14 cellular contexts compared by ENCODE assay signal in the genomic region with DNA sequence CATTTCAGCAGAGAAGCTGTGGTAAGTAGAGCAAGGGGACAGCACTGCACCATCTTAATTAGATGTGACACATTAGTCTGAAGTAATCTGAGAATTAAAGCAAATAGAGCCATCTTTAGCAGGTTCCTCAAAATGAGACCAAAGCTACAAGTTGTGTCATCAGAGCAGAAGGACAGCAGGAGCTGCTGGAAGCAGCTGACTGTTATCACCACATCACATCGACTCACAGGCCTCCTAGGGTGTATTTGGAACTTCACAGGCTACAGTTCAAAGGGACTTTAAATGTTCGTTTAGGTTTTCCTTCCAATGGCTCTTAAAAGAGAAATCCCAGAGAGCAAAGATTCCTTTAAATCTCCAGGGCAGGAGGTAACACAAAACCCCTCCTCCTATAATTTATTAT.
DNase-seq lines count a peak whose midpoint lies in the region; ATAC-seq and TF ChIP-seq lines count a peak whose summit lies in the region.
"Had no signal": no experiment of that assay in that cellular context is flagged by ENCODE, and none has a peak within 500 bp of the region (broad histone marks: within the 10 kb centered on the region; RNA-seq: fewer than 3 reads in every experiment).

No MANE protein-coding gene starts in this region.

- H3K23ac ChIP-seq in neuronal stem cell (ENCODE audit: low read depth, low read length, poor library complexity): no peak overlapping the region

- no peak for TF ChIP-seq CTCF in HEK293 (tag by site-specific recombination; IDR thresholded peaks at IDR 0.05)
- peak; percentile 1 for TF ChIP-seq CTCF in cardiac fibroblast (IDR thresholded peaks at IDR 0.05; ENCODE audit: low read depth, low read length)

- no peaks in the 10 kb centered on the region for H3K9me3 ChIP-seq in HEK293 (ENCODE audit: control insufficient read depth, insufficient read depth, low read depth, low read length)
- peaks cover 0 to 1% of the 10 kb centered on the region in 2 donors for H3K9me3 ChIP-seq in neuronal stem cell (replicated peaks in 1 of 2; ENCODE audit: control insufficient read depth in 2 of 2, insufficient read depth in 1 of 2, low read depth in 1 of 2, low read length in 2 of 2)
- H3K9me3 ChIP-seq: spleen had no signal

- H3K36me3 ChIP-seq in HEK293 (ENCODE audit: control insufficient read depth in 2 of 2, insufficient read depth in 1 of 2, low read length in 2 of 2) (no peaks in the 10 kb centered on the region), neuronal stem cell (replicated peaks in 1 of 2; ENCODE audit: control insufficient read depth in 2 of 2, insufficient read depth in 2 of 2, low read length in 2 of 2) (no peaks in the 10 kb centered on the region)
- H3K36me3 ChIP-seq: spleen had no signal

- CTCF ChIA-PET in HEK293 (lab: Yijun Ruan, JAX): interaction anchor here (0.8 to 2.6 kb wide), 9 partner anchors 9 to 479 kb away, joined by 3 to 11 read pairs (median 6); a partner anchor contains a TSS

- no peak overlapping the region for H2BK12ac ChIP-seq in neuronal stem cell (ENCODE audit: low read length)

- peaks cover 3% of the 10 kb centered on the region for H3K4me1 ChIP-seq in HEK293 (ENCODE audit: control insufficient read depth, insufficient read depth, low read length)
- H3K4me1 ChIP-seq in neuronal stem cell (ENCODE audit: control insufficient read depth in 2 of 2, insufficient read depth in 1 of 2, low read depth in 1 of 2, low read length in 2 of 2): no peaks in the 10 kb centered on the region
- H3K4me1 ChIP-seq: spleen had no signal

- H3K18ac ChIP-seq in neuronal stem cell (ENCODE audit: low read length): no peak overlapping the region

- no CpG with 5 or more reads among the region's 2 CpGs for WGBS in neuronal stem cell (ENCODE audit: extremely low coverage in 2 of 2, insufficient read length in 2 of 2, insufficient replicate concordance in 1 of 2), 2 donors

- H3K9ac ChIP-seq in neuronal stem cell (ENCODE audit: low read depth, low read length, poor library complexity): no peak overlapping the region

- POLR2A ChIA-PET in HEK293 (lab: Yijun Ruan, JAX): no interaction called here

- no peak overlapping the region for H2BK15ac ChIP-seq in neuronal stem cell (ENCODE audit: low read length)

- H3K14ac ChIP-seq in neuronal stem cell (ENCODE audit: low read length): no peak overlapping the region

- H3K4ac ChIP-seq in neuronal stem cell (ENCODE audit: low read length): no peak overlapping the region

- H4K8ac ChIP-seq in neuronal stem cell (ENCODE audit: low read depth, low read length): no peak overlapping the region

- no peak overlapping the region for H2BK120ac ChIP-seq in neuronal stem cell (ENCODE audit: low read depth, low read length)

- H3K4me3 ChIP-seq in HEK293 (ENCODE audit: low read depth, low read length): no peak overlapping the region
- H3K4me3 ChIP-seq in cardiac fibroblast (replicated peaks in 1 of 2; ENCODE audit: low read depth in 2 of 2, low read length in 2 of 2): no peak overlapping the region
- no peak overlapping the region for H3K4me3 ChIP-seq in neuronal stem cell (ENCODE audit: low read length in 2 of 2)
- H3K4me3 ChIP-seq: SK-N-MC, spleen had no signal

- DNase-seq in NOMO-1 (lab: John Stamatoyannopoulos, UW; ENCODE audit: unreplicated experiment in 2 of 2) (peak; percentile 31 to 91), cardiac fibroblast (ENCODE audit: low read depth in 2 of 2) (peak in 1 of 2 donors; percentile 22), neuronal stem cell (ENCODE audit: low spot score) (no peak), NCI-H1930 (lab: John Stamatoyannopoulos, UW) (no peak)
- DNase-seq in activated naive CD4-positive, alpha-beta T cell (lab: John Stamatoyannopoulos, UW): no peak
- DNase-seq: activated CD4-positive, alpha-beta T cell treated with anti-CD3 and anti-CD28 coated beads for 4 hours; effector CD8-positive, alpha-beta T cell; left colon; NCI-H1105; NCI-H82; spleen had no signal

- H2AFZ ChIP-seq in neuronal stem cell (ENCODE audit: low read length): peak overlapping the region; percentile 63

- no peak for ATAC-seq in GM19324 (IDR thresholded peaks at IDR 0.05; ENCODE audit: low FRiP score, unreplicated experiment)
- ATAC-seq: left colon had no signal

- H3K4me2 ChIP-seq in neuronal stem cell (ENCODE audit: insufficient read depth, low read length, poor library complexity, severe bottlenecking): no peak overlapping the region

- no peak overlapping the region for H3K27ac ChIP-seq in HEK293 (ENCODE audit: extremely low read depth, low read depth, low read length)
- no peak overlapping the region for H3K27ac ChIP-seq in neuronal stem cell (replicated peaks; ENCODE audit: low read length)
- H3K27ac ChIP-seq: SK-N-MC, spleen had no signal

- no peak overlapping the region for H2BK5ac ChIP-seq in neuronal stem cell (ENCODE audit: low read length)

- H2AK5ac ChIP-seq in neuronal stem cell (ENCODE audit: low read depth, low read length): no peak overlapping the region

- H3K79me1 ChIP-seq in neuronal stem cell (ENCODE audit: low read depth, low read length): no peaks in the 10 kb centered on the region

- H4K91ac ChIP-seq in neuronal stem cell (ENCODE audit: low read depth, low read length, poor library complexity): no peak overlapping the region

- H3K27me3 ChIP-seq in neuronal stem cell (ENCODE audit: control insufficient read depth in 3 of 3, insufficient read depth in 3 of 3, low read depth in 1 of 3, low read length in 3 of 3): no peaks in the 10 kb centered on the region
- H3K27me3 ChIP-seq: spleen had no signal

TF ChIP-seq in HEK293, 187 proteins besides CTCF, POLR2A, EP300 and RAD21 (continues in another document):
- TF ChIP-seq, protein P1, sequence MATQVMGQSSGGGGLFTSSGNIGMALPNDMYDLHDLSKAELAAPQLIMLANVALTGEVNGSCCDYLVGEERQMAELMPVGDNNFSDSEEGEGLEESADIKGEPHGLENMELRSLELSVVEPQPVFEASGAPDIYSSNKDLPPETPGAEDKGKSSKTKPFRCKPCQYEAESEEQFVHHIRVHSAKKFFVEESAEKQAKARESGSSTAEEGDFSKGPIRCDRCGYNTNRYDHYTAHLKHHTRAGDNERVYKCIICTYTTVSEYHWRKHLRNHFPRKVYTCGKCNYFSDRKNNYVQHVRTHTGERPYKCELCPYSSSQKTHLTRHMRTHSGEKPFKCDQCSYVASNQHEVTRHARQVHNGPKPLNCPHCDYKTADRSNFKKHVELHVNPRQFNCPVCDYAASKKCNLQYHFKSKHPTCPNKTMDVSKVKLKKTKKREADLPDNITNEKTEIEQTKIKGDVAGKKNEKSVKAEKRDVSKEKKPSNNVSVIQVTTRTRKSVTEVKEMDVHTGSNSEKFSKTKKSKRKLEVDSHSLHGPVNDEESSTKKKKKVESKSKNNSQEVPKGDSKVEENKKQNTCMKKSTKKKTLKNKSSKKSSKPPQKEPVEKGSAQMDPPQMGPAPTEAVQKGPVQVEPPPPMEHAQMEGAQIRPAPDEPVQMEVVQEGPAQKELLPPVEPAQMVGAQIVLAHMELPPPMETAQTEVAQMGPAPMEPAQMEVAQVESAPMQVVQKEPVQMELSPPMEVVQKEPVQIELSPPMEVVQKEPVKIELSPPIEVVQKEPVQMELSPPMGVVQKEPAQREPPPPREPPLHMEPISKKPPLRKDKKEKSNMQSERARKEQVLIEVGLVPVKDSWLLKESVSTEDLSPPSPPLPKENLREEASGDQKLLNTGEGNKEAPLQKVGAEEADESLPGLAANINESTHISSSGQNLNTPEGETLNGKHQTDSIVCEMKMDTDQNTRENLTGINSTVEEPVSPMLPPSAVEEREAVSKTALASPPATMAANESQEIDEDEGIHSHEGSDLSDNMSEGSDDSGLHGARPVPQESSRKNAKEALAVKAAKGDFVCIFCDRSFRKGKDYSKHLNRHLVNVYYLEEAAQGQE (tag by site-specific recombination; IDR thresholded peaks at IDR 0.05): no peak
- TF ChIP-seq ZNF596 (tag by site-specific recombination; IDR thresholded peaks at IDR 0.05) (no peak), OSR2 (tag by site-specific recombination; IDR thresholded peaks at IDR 0.05) (0 out of 2 replicates have a peak, but pooled peaks have one; percentile 33), ZIC2 (tag by site-specific recombination; IDR thresholded peaks at IDR 0.05) (peak; percentile 63), GLIS1 (tag by site-specific recombination; IDR thresholded peaks at IDR 0.05) (peak; percentile 39), BCL11B (tag by site-specific recombination; IDR thresholded peaks at IDR 0.05; ENCODE audit: low read depth) (no peak), ZNF561 (tag by site-specific recombination; IDR thresholded peaks at IDR 0.05; ENCODE audit: borderline replicate concordance) (no peak), ZNF169 (tag by site-specific recombination; IDR thresholded peaks at IDR 0.05) (no peak), ZNF202 (tag by site-specific recombination; IDR thresholded peaks at IDR 0.05; ENCODE audit: borderline replicate concordance) (no peak), ZNF223 (tag by site-specific recombination; IDR thresholded peaks at IDR 0.05) (no peak), ZNF747 (tag by site-specific recombination; IDR thresholded peaks at IDR 0.05) (no peak)
- TF ChIP-seq, protein P2, sequence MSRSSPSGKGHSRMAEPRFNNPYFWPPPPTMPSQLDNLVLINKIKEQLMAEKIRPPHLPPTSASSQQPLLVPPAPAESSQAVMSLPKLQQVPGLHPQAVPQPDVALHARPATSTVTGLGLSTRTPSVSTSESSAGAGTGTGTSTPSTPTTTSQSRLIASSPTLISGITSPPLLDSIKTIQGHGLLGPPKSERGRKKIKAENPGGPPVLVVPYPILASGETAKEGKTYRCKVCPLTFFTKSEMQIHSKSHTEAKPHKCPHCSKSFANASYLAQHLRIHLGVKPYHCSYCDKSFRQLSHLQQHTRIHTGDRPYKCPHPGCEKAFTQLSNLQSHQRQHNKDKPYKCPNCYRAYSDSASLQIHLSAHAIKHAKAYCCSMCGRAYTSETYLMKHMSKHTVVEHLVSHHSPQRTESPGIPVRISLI (tag by site-specific recombination; IDR thresholded peaks at IDR 0.05): no peak
- TF ChIP-seq, protein P3, sequence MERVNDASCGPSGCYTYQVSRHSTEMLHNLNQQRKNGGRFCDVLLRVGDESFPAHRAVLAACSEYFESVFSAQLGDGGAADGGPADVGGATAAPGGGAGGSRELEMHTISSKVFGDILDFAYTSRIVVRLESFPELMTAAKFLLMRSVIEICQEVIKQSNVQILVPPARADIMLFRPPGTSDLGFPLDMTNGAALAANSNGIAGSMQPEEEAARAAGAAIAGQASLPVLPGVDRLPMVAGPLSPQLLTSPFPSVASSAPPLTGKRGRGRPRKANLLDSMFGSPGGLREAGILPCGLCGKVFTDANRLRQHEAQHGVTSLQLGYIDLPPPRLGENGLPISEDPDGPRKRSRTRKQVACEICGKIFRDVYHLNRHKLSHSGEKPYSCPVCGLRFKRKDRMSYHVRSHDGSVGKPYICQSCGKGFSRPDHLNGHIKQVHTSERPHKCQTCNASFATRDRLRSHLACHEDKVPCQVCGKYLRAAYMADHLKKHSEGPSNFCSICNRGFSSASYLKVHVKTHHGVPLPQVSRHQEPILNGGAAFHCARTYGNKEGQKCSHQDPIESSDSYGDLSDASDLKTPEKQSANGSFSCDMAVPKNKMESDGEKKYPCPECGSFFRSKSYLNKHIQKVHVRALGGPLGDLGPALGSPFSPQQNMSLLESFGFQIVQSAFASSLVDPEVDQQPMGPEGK (tag by site-specific recombination; IDR thresholded peaks at IDR 0.05): no peak

Comparison
In these comparisons a context has a peak if more than half of its experiments do, and no peak if none do; other contexts are left out.
1. DNase-seq: peak in NOMO-1 (2 of 2); none in neuronal stem cell (single experiment), NCI-H1930 (0 of 2) and activated naive CD4-positive, alpha-beta T cell (0 of 4).